ENCODE assay signal across 15 cellular contexts in the genomic region with DNA sequence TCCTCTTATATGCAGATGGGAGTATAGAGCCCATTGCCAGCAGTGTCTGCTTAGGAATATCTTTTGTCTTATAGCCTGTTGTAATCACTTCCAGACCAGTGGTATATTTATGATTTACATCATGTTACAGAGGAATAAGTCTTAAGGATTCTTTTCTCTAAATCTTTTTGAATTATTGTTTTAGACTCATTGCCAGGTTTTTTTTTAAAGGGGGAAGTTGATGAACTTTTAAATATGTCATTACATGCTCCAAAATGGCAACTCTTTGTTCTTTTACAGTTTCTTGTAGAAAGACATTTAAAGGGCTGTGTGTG. TPM values are rescaled to one million over a fixed set of nuclear protein-coding genes. Genes with fewer than 3 reads are reported as not detected.
DNase-seq lines count a peak whose midpoint lies in the region; ATAC-seq, FAIRE-seq and TF ChIP-seq lines count a peak whose summit lies in the region.
"Had no signal": no experiment of that assay in that cellular context is flagged by ENCODE, and none has a peak within 500 bp of the region (broad histone marks: within the 10 kb centered on the region; RNA-seq: fewer than 3 reads in every experiment).

No MANE protein-coding gene starts in this region.

- H4K91ac ChIP-seq in H9 (ENCODE audit: insufficient read length, low read depth, low read length) (no peak overlapping the region), trophoblast cell (ENCODE audit: low read depth, low read length) (no peak overlapping the region)

- no peak overlapping the region for H3T11ph ChIP-seq in H9 (ENCODE audit: low read length)

- no peak overlapping the region for H4K5ac ChIP-seq in H9 (ENCODE audit: insufficient read length, low read depth, low read length)

- H2BK12ac ChIP-seq in H9 (ENCODE audit: insufficient read length, low read depth, low read length) (no peak overlapping the region), trophoblast cell (ENCODE audit: low read length) (no peak overlapping the region)

- no peak overlapping the region for H3K4me3 ChIP-seq in astrocyte (ENCODE audit: insufficient read depth, low read depth, low read length)
- H3K4me3 ChIP-seq in fibroblast of villous mesenchyme (ENCODE audit: low read depth, low read length): no peak overlapping the region
- no peak overlapping the region for H3K4me3 ChIP-seq in trophoblast cell (ENCODE audit: low read depth, low read length)

- H3K4me3 Mint-ChIP-seq in H9 (no peak overlapping the region), astrocyte (ENCODE audit: unreplicated experiment) (no peak overlapping the region)
- H3K4me3 Mint-ChIP-seq: activated CD8-positive, alpha-beta memory T cell treated with anti-CD3 and anti-CD28 coated beads, Interleukin-2, amount 10 ng/mL, durations not matched to agents 7 days and 5 days; naive thymus-derived CD4-positive, alpha-beta T cell had no signal

- H3K18ac ChIP-seq in H9 (ENCODE audit: insufficient read length, low read depth, low read length): no peak overlapping the region
- H3K18ac ChIP-seq in trophoblast cell (ENCODE audit: low read length): no peak overlapping the region

- no peak for DNase-seq in H9
- DNase-seq in astrocyte (ENCODE audit: low read depth): no peak
- DNase-seq in fibroblast of villous mesenchyme (ENCODE audit: low read depth): peak; percentile 22
- DNase-seq in trophoblast cell: no peak
- DNase-seq in hippocampal formation (lab: John Stamatoyannopoulos, UW): no peak
- DNase-seq in NCI-H2227 treated with DMSO at 0.1 percent for 48 hours (lab: John Stamatoyannopoulos, UW): no peak
- no peak for DNase-seq in activated CD4-positive, alpha-beta T cell treated with anti-CD3 and anti-CD28 coated beads, Interleukin-2, amount 50 U/mL, for 4 hours
- DNase-seq: activated CD8-positive, alpha-beta memory T cell treated with anti-CD3 and anti-CD28 coated beads, Interleukin-2, amount 10 ng/mL, durations not matched to agents 7 days and 5 days; activated gamma-delta T cell; naive thymus-derived CD4-positive, alpha-beta T cell; NCI-H187; retina; stimulated activated CD4-positive, alpha-beta T cell treated with anti-CD3 and anti-CD28 coated beads, Interleukin-2, amount 100 ng/mL, for 24 hours had no signal

- H3K4me1 ChIP-seq in H9 (ENCODE audit: insufficient read depth, low read length) (peaks cover 6% of the 10 kb centered on the region), astrocyte (ENCODE audit: insufficient read depth, low read length) (peaks cover 18% of the 10 kb centered on the region), trophoblast cell (ENCODE audit: control insufficient read depth in 1 of 2, insufficient read depth in 2 of 2, low read length in 2 of 2) (peaks cover 2% of the 10 kb centered on the region in 2 experiments)

- H3K36me3 Mint-ChIP-seq in H9 (ENCODE audit: insufficient read depth in 1 of 3, low read depth in 3 of 3) (peaks cover 0 to 7% (median 0%) of the 10 kb centered on the region in 3 experiments; a peak in 2 of 7 replicates), astrocyte (ENCODE audit: low read depth, unreplicated experiment) (no peaks in the 10 kb centered on the region)
- H3K36me3 Mint-ChIP-seq: activated CD8-positive, alpha-beta memory T cell treated with anti-CD3 and anti-CD28 coated beads, Interleukin-2, amount 10 ng/mL, durations not matched to agents 7 days and 5 days; naive thymus-derived CD4-positive, alpha-beta T cell had no signal

- FAIRE-seq in astrocyte (lab: Jason Lieb, UNC): peak; percentile 17
- FAIRE-seq: D721Med had no signal

- H3K79me2 ChIP-seq in H9 (ENCODE audit: insufficient read depth, low read length): no peaks in the 10 kb centered on the region
- H3K79me2 ChIP-seq in astrocyte (ENCODE audit: insufficient read depth, low read length): no peaks in the 10 kb centered on the region
- H3K79me2 ChIP-seq in trophoblast cell (ENCODE audit: control insufficient read depth, insufficient read depth, low read length, poor library complexity): no peaks in the 10 kb centered on the region

- H3K9me3 Mint-ChIP-seq in H9 (peaks cover 0 to 2% of the 10 kb centered on the region in 2 experiments; a peak in 1 of 5 replicates), astrocyte (ENCODE audit: unreplicated experiment) (no peaks in the 10 kb centered on the region)

- H2BK20ac ChIP-seq in H9 (ENCODE audit: low read depth, low read length, poor library complexity, severe bottlenecking): no peak overlapping the region

- H3K4me1 Mint-ChIP-seq in H9 (peaks cover 15 to 17% of the 10 kb centered on the region in 2 experiments), astrocyte (ENCODE audit: low read depth, unreplicated experiment) (peaks cover 20% of the 10 kb centered on the region)
- H3K4me1 Mint-ChIP-seq: activated CD8-positive, alpha-beta memory T cell treated with anti-CD3 and anti-CD28 coated beads, Interleukin-2, amount 10 ng/mL, durations not matched to agents 7 days and 5 days; naive thymus-derived CD4-positive, alpha-beta T cell had no signal

- no peaks in the 10 kb centered on the region for H3K36me3 ChIP-seq in astrocyte (ENCODE audit: insufficient read depth, low read length)
- no peaks in the 10 kb centered on the region for H3K36me3 ChIP-seq in trophoblast cell (ENCODE audit: control insufficient read depth in 1 of 2, insufficient read depth in 2 of 2, low read length in 2 of 2)

- H3K27me3 Mint-ChIP-seq in H9 (ENCODE audit: low read depth): no peaks in the 10 kb centered on the region
- H3K27me3 Mint-ChIP-seq in astrocyte (ENCODE audit: low read depth, unreplicated experiment): peaks cover 2% of the 10 kb centered on the region
- H3K27me3 Mint-ChIP-seq: activated CD8-positive, alpha-beta memory T cell treated with anti-CD3 and anti-CD28 coated beads, Interleukin-2, amount 10 ng/mL, durations not matched to agents 7 days and 5 days had no signal

- H3K27ac Mint-ChIP-seq in H9 (peak overlapping the region in 1 of 3 experiments; percentile 24; a peak in 2 of 7 replicates), astrocyte (ENCODE audit: unreplicated experiment) (peak overlapping the region; percentile 79)
- H3K27ac Mint-ChIP-seq: activated CD8-positive, alpha-beta memory T cell treated with anti-CD3 and anti-CD28 coated beads, Interleukin-2, amount 10 ng/mL, durations not matched to agents 7 days and 5 days; naive thymus-derived CD4-positive, alpha-beta T cell had no signal

- TF ChIP-seq CTCF in H9 (conservative IDR thresholded peaks at IDR 0.05) (no peak), astrocyte (IDR thresholded peaks at IDR 0.05; ENCODE audit: insufficient read depth, low read depth, low read length) (no peak), fibroblast of villous mesenchyme (IDR thresholded peaks at IDR 0.05; ENCODE audit: insufficient read depth, low read depth, low read length) (no peak)

- H2BK120ac ChIP-seq in H9 (ENCODE audit: low read depth, low read length, poor library complexity, severe bottlenecking) (no peak overlapping the region), trophoblast cell (ENCODE audit: insufficient read depth, low read length, poor library complexity) (no peak overlapping the region)

- H2BK5ac ChIP-seq in H9 (ENCODE audit: insufficient read length, low read length) (no peak overlapping the region), trophoblast cell (ENCODE audit: low read depth, low read length, poor library complexity) (no peak overlapping the region)

- no peak overlapping the region for H2BK15ac ChIP-seq in H9 (ENCODE audit: low read depth, low read length)

- H3K56ac ChIP-seq in H9 (ENCODE audit: insufficient read length, low read depth, low read length): no peak overlapping the region

- H3K9ac ChIP-seq in H9 (ENCODE audit: extremely low read depth, insufficient read length, low read length) (no peak overlapping the region), astrocyte (ENCODE audit: low read length) (no peak overlapping the region), trophoblast cell (ENCODE audit: low read length) (no peak overlapping the region)

- H2AFZ ChIP-seq in H9 (ENCODE audit: low read length) (no peak overlapping the region), astrocyte (ENCODE audit: low read depth, low read length) (no peak overlapping the region), trophoblast cell (ENCODE audit: insufficient read depth, low read length, poor library complexity) (no peak overlapping the region)

- no peak overlapping the region for H4K12ac ChIP-seq in trophoblast cell (ENCODE audit: low read depth, low read length)

- H4K8ac ChIP-seq in H9 (replicated peaks; ENCODE audit: insufficient read length, low read depth, low read length): no peak overlapping the region
- no peak overlapping the region for H4K8ac ChIP-seq in trophoblast cell (ENCODE audit: low read depth, low read length)

- H3K23ac ChIP-seq in H9 (ENCODE audit: insufficient read length, low read depth, low read length) (no peak overlapping the region), trophoblast cell (ENCODE audit: low read length) (no peak overlapping the region)

- H3K4me2 ChIP-seq in H9 (ENCODE audit: insufficient read depth, insufficient read length, low read length): peak overlapping the region; percentile 19
- H3K4me2 ChIP-seq in astrocyte (ENCODE audit: low read length): peak overlapping the region; percentile 78
- no peak overlapping the region for H3K4me2 ChIP-seq in trophoblast cell (ENCODE audit: low read length)

- H3K23me2 ChIP-seq in H9 (ENCODE audit: insufficient read length, low read depth, low read length, poor library complexity, severe bottlenecking): no peaks in the 10 kb centered on the region

- H2AK5ac ChIP-seq in H9 (ENCODE audit: insufficient read length, low read length) (no peak overlapping the region), trophoblast cell (ENCODE audit: low read length) (no peak overlapping the region)

- H3K79me1 ChIP-seq in H9 (ENCODE audit: insufficient read depth, low read depth, low read length, poor library complexity, severe bottlenecking) (no peaks in the 10 kb centered on the region), trophoblast cell (ENCODE audit: low read length) (peaks cover 2% of the 10 kb centered on the region)

- peak overlapping the region; percentile 37 for H3K27ac ChIP-seq in H9 (ENCODE audit: insufficient read length, low read depth, low read length)
- peak overlapping the region; percentile 34 for H3K27ac ChIP-seq in astrocyte (ENCODE audit: low read depth, low read length)
- peak overlapping the region; percentile 52 for H3K27ac ChIP-seq in trophoblast cell (ENCODE audit: low read depth, low read length)

- H4K20me1 ChIP-seq in H9 (ENCODE audit: control insufficient read depth, insufficient read depth, insufficient read length) (no peaks in the 10 kb centered on the region), astrocyte (ENCODE audit: insufficient read depth, low read length) (no peaks in the 10 kb centered on the region)

- H3K14ac ChIP-seq in H9 (ENCODE audit: insufficient read depth, low read length): no peak overlapping the region
- H3K14ac ChIP-seq in trophoblast cell (ENCODE audit: low read length): no peak overlapping the region

- H3K27me3 ChIP-seq in H9 (ENCODE audit: insufficient read depth, low read length) (no peaks in the 10 kb centered on the region), astrocyte (ENCODE audit: insufficient read depth, low read length) (peaks cover 2% of the 10 kb centered on the region), trophoblast cell (ENCODE audit: insufficient read depth, low read length) (no peaks in the 10 kb centered on the region)

- H3K9me3 ChIP-seq in H9 (ENCODE audit: control insufficient read depth, low read depth, low read length) (no peaks in the 10 kb centered on the region), astrocyte (ENCODE audit: insufficient read depth, low read depth, low read length) (no peaks in the 10 kb centered on the region), trophoblast cell (ENCODE audit: insufficient read depth, low read depth, low read length) (no peaks in the 10 kb centered on the region)

- H3K4ac ChIP-seq in H9 (ENCODE audit: low read depth, low read length) (no peak overlapping the region), trophoblast cell (ENCODE audit: low read depth, low read length) (no peak overlapping the region)

- no peak for ATAC-seq in HG02938 (IDR thresholded peaks at IDR 0.05; ENCODE audit: unreplicated experiment)
- ATAC-seq: activated CD8-positive, alpha-beta memory T cell treated with anti-CD3 and anti-CD28 coated beads, Interleukin-2, amount 10 ng/mL, durations not matched to agents 7 days and 5 days; naive thymus-derived CD4-positive, alpha-beta T cell had no signal

RNA-seq across cellular contexts. Expression of a gene that starts 59.3 kb away (rescaled TPM):
- total RNA-seq in H9 (2021): 13.3 and 14.3 TPM in 2 replicates
- total RNA-seq in astrocyte: 8.8 and 9.4 TPM in 2 replicates
- 5.8 and 12.1 TPM in 2 replicates for total RNA-seq in fibroblast of villous mesenchyme
- polyA plus RNA-seq in trophoblast cell (2013): 0.96 and 1.2 TPM in 2 replicates
- total RNA-seq: activated CD8-positive, alpha-beta memory T cell treated with anti-CD3 and anti-CD28 coated beads, Interleukin-2, amount 10 ng/mL, durations not matched to agents 7 days and 5 days had no signal
- polyA plus RNA-seq: naive thymus-derived CD4-positive, alpha-beta T cell had no signal
